18 cellular contexts compared by ENCODE assay signal in genomic region chr17:58702045-58702476, GRCh38. TPM values are rescaled to one million over a fixed set of nuclear protein-coding genes. Genes with fewer than 3 reads are reported as not detected.
DNase-seq lines count a peak whose midpoint lies in the region; ATAC-seq and TF ChIP-seq lines count a peak whose summit lies in the region.
"Had no signal": no experiment of that assay in that cellular context is flagged by ENCODE, and none has a peak within 500 bp of the region (broad histone marks: within the 10 kb centered on the region; RNA-seq: fewer than 3 reads in every experiment).

No MANE protein-coding gene starts in this region.

- intact Hi-C loops in PC-9 (cut with micrococcal nuclease; ENCODE audit: unreplicated experiment) = loop anchor here (2.0 to 5.0 kb wide), 3 partner anchors 23 to 183 kb away; no protein-coding TSS in a partner anchor
- intact Hi-C loops in CD8-positive, alpha-beta T cell (cut with DNase I, micrococcal nuclease) = no loop called here

- peak; percentile 78 for ATAC-seq in GM18511 (IDR thresholded peaks at IDR 0.05; ENCODE audit: unreplicated experiment)
- ATAC-seq in GM21737 (IDR thresholded peaks at IDR 0.05; ENCODE audit: unreplicated experiment) = peak; percentile 73
- no peak for ATAC-seq in CD8-positive, alpha-beta T cell

- no peak overlapping the region for H3K27ac Mint-ChIP-seq in CD8-positive, alpha-beta T cell
- H3K27ac Mint-ChIP-seq: activated naive CD8-positive, alpha-beta T cell treated with anti-CD3 and anti-CD28 coated beads, Interleukin-2, amount 10 ng/mL, durations not matched to agents 7 days and 5 days; memory B cell had no signal

- no peaks in the 10 kb centered on the region for H3K9me3 ChIP-seq in PC-9 (ENCODE audit: insufficient read depth, low read depth)
- no peaks in the 10 kb centered on the region for H3K9me3 ChIP-seq in CD8-positive, alpha-beta T cell (ENCODE audit: low read length)
- H3K9me3 ChIP-seq: BE2C had no signal

- H3F3A ChIP-seq in PC-9 (ENCODE audit: insufficient read depth, low read depth) = peaks cover 27% of the 10 kb centered on the region

- POLR2A ChIA-PET in PC-9 (lab: Charles Lee; ENCODE audit: unreplicated experiment) = no interaction called here
- POLR2A ChIA-PET in CD8-positive, alpha-beta T cell (lab: Charles Lee) = interaction anchor here (0.7 kb wide), 2 partner anchors 39 to 167 kb away, joined by 3 read pairs; no protein-coding TSS in a partner anchor

- H3K4me3 Mint-ChIP-seq in CD8-positive, alpha-beta T cell = no peak overlapping the region
- H3K4me3 Mint-ChIP-seq: activated naive CD8-positive, alpha-beta T cell treated with anti-CD3 and anti-CD28 coated beads, Interleukin-2, amount 10 ng/mL, durations not matched to agents 7 days and 5 days; memory B cell had no signal

- peaks cover 26% of the 10 kb centered on the region for H3K4me1 ChIP-seq in PC-9 (replicated peaks; ENCODE audit: insufficient read depth)
- no peaks in the 10 kb centered on the region for H3K4me1 ChIP-seq in CD8-positive, alpha-beta T cell (ENCODE audit: insufficient read depth, low read length)
- H3K4me1 ChIP-seq: BE2C had no signal

- no peaks in the 10 kb centered on the region for H4K20me1 ChIP-seq in PC-9 (ENCODE audit: insufficient read depth)

- no peaks in the 10 kb centered on the region for H3K79me2 ChIP-seq in PC-9 (ENCODE audit: low read depth)
- H3K79me2 ChIP-seq: hepatocyte had no signal

- no TSS peak for BruUV-seq in PC-9 (replicated peaks; lab: Mats Ljungman, UMichigan)

- no peak overlapping the region for H2AFZ ChIP-seq in PC-9
- H2AFZ ChIP-seq: hepatocyte had no signal

- DNase-seq in GM12865 (ENCODE audit: low read depth) (peak; percentile 83), PC-9 (no peak), C1 segment of cervical spinal cord (lab: John Stamatoyannopoulos, UW) (no peak), NCI-H1436 (lab: John Stamatoyannopoulos, UW) (no peak)
- DNase-seq in CD8-positive, alpha-beta T cell = no peak
- DNase-seq: activated naive CD8-positive, alpha-beta T cell treated with anti-CD3 and anti-CD28 coated beads, Interleukin-2, amount 10 ng/mL, durations not matched to agents 7 days and 5 days; BE2C; dorsolateral prefrontal cortex; kidney; NCI-H187 treated with DMSO at 0.1 percent for 48 hours; NCI-H510A treated with DMSO at 0.1 percent for 48 hours had no signal

- no peaks in the 10 kb centered on the region for H3K9me3 Mint-ChIP-seq in CD8-positive, alpha-beta T cell
- H3K9me3 Mint-ChIP-seq: activated naive CD8-positive, alpha-beta T cell treated with anti-CD3 and anti-CD28 coated beads, Interleukin-2, amount 10 ng/mL, durations not matched to agents 7 days and 5 days; memory B cell had no signal

- no peak overlapping the region for H3K4me3 ChIP-seq in GM12865 (ENCODE audit: low read depth, low read length)
- H3K4me3 ChIP-seq in PC-9 = no peak overlapping the region
- no peak overlapping the region for H3K4me3 ChIP-seq in CD8-positive, alpha-beta T cell (ENCODE audit: low read depth, low read length)
- H3K4me3 ChIP-seq: dorsolateral prefrontal cortex, hepatocyte had no signal

- no peaks in the 10 kb centered on the region for H3K27me3 Mint-ChIP-seq in CD8-positive, alpha-beta T cell (ENCODE audit: low read depth)
- H3K27me3 Mint-ChIP-seq: activated naive CD8-positive, alpha-beta T cell treated with anti-CD3 and anti-CD28 coated beads, Interleukin-2, amount 10 ng/mL, durations not matched to agents 7 days and 5 days; memory B cell had no signal

- H3K27ac ChIP-seq in PC-9 = 0 out of 2 replicates have a peak overlapping the region, but pooled peaks have one; percentile 59
- no peak overlapping the region for H3K27ac ChIP-seq in CD8-positive, alpha-beta T cell (ENCODE audit: low read depth, low read length)
- H3K27ac ChIP-seq: dorsolateral prefrontal cortex had no signal

- H3K36me3 ChIP-seq in PC-9 (ENCODE audit: low read depth) = peaks cover 7% of the 10 kb centered on the region; the same call in 1 of the 2 replicates
- H3K36me3 ChIP-seq in CD8-positive, alpha-beta T cell (ENCODE audit: insufficient read depth, low read length) = no peaks in the 10 kb centered on the region

- no peaks in the 10 kb centered on the region for H3K27me3 ChIP-seq in PC-9 (ENCODE audit: insufficient read depth, low read depth)
- H3K27me3 ChIP-seq in CD8-positive, alpha-beta T cell (ENCODE audit: insufficient read depth, low read length) = no peaks in the 10 kb centered on the region
- H3K27me3 ChIP-seq: BE2C, dorsolateral prefrontal cortex, hepatocyte had no signal

- no peaks in the 10 kb centered on the region for H3K9me2 ChIP-seq in PC-9 (ENCODE audit: insufficient read depth)

- H3K36me3 Mint-ChIP-seq in CD8-positive, alpha-beta T cell = peaks cover 54% of the 10 kb centered on the region

- CTCF ChIA-PET in PC-9 (lab: Charles Lee) = interaction anchor here (0.7 kb wide), 1 partner anchor 179 kb away, joined by 5 read pairs; no protein-coding TSS in a partner anchor
- CTCF ChIA-PET in CD8-positive, alpha-beta T cell (lab: Charles Lee) = interaction anchor here (1.6 kb wide), 1 partner anchor 9 kb away, joined by 6 read pairs; no protein-coding TSS in a partner anchor

- H3K4me2 ChIP-seq in PC-9 = no peak overlapping the region
- H3K4me2 ChIP-seq: hepatocyte had no signal

- TF ChIP-seq CTCF in GM12865 (IDR thresholded peaks at IDR 0.05; ENCODE audit: insufficient read depth, low read depth, low read length, missing control alignments) = no peak
- TF ChIP-seq CTCF in PC-9 (conservative IDR thresholded peaks at IDR 0.05) = no peak
- TF ChIP-seq CTCF in CD8-positive, alpha-beta T cell (IDR thresholded peaks at IDR 0.05) = no peak

- no peaks in the 10 kb centered on the region for H3K4me1 Mint-ChIP-seq in CD8-positive, alpha-beta T cell (ENCODE audit: low read depth)

RNA-seq across cellular contexts. Expression of gene RAD51C, which starts 9.7 kb away (rescaled TPM):
- total RNA-seq in PC-9 (2021) = 45.7 and 63.4 TPM in 2 replicates
- 10 to 100 TPM in 1 of 2 experiments, 1 to 10 TPM in 1; 10.0 to 10.7 TPM for total RNA-seq in CD8-positive, alpha-beta T cell

RNA-seq across cellular contexts. Expression of gene TEX14, which starts 10.2 kb away (rescaled TPM):
- total RNA-seq in PC-9 (2021) = 0.28 and 0.55 TPM in 2 replicates
- 1 to 10 TPM in 1 of 2 experiments, under 1 TPM in 1; 0.94 to 1.3 TPM for total RNA-seq in CD8-positive, alpha-beta T cell
- total RNA-seq: bronchial epithelial cell, MCF 10A, renal cortical epithelial cell had no signal

RNA-seq across cellular contexts. Expression of gene PPM1E, which starts 53.6 kb away (rescaled TPM):
- total RNA-seq in PC-9 (2021) = 0.04 and 0.05 TPM in 2 replicates
- total RNA-seq in CD8-positive, alpha-beta T cell = not detected
- total RNA-seq: activated naive CD8-positive, alpha-beta T cell treated with anti-CD3 and anti-CD28 coated beads, Interleukin-2, amount 10 ng/mL, durations not matched to agents 7 days and 5 days had no signal
